Comparison of ENCODE assay signal across 18 cellular contexts in genomic region chr3:141218204-141218603, GRCh38.
"Had no signal": no experiment of that assay in that cellular context is flagged by ENCODE, and none has a peak within 500 bp of the region (broad histone marks: within the 10 kb centered on the region; RNA-seq: fewer than 3 reads in every experiment).

No MANE protein-coding gene starts in this region.

- DNase-seq: activated CD4-positive, alpha-beta T cell treated with anti-CD3 and anti-CD28 coated beads, Interleukin-2, amount 10 ng/mL, durations not matched to agents 24 days and 14 days; activated CD8-positive, alpha-beta memory T cell treated with anti-CD3 and anti-CD28 coated beads, Interleukin-2, amount 50 U/mL, for 4 hours; activated CD8-positive, alpha-beta T cell treated with anti-CD3 and anti-CD28 coated beads, Interleukin-2, amount 10 ng/mL, durations not matched to agents 7 days and 5 days; activated naive CD4-positive, alpha-beta T cell treated with anti-CD3 and anti-CD28 coated beads, Interleukin-2, amount 10 ng/mL, durations not matched to agents 7 days and 5 days; activated naive CD8-positive, alpha-beta T cell treated with anti-CD3 and anti-CD28 coated beads, Interleukin-2, amount 50 U/mL, for 24 hours; activated T-cell treated with anti-CD3 and anti-CD28 coated beads, Interleukin-2, amount 50 U/mL, for 4 hours; cerebellar nuclear complex; cortex of kidney; left colon; nucleus accumbens; posterior cingulate gyrus; stimulated activated CD4-positive, alpha-beta T cell treated with anti-CD3 and anti-CD28 coated beads, Interleukin-2, amount 100 ng/mL, for 48 hours; stimulated activated naive CD8-positive, alpha-beta T cell treated with anti-CD3 and anti-CD28 coated beads, Interleukin-15, amount 100 ng/mL, for 72 hours; T1000 had no signal

- H3K36me3 ChIP-seq: ascending aorta, breast epithelium had no signal

- H3K27me3 ChIP-seq: ascending aorta, breast epithelium, hepatocyte had no signal

- H3K4me1 ChIP-seq: ascending aorta, breast epithelium had no signal

- H3K9me3 ChIP-seq: ascending aorta had no signal

- H3K27ac ChIP-seq: ascending aorta, breast epithelium, hepatocyte had no signal

- H3K4me3 ChIP-seq: ascending aorta, breast epithelium, hepatocyte, lung had no signal
